In the genomic region with DNA sequence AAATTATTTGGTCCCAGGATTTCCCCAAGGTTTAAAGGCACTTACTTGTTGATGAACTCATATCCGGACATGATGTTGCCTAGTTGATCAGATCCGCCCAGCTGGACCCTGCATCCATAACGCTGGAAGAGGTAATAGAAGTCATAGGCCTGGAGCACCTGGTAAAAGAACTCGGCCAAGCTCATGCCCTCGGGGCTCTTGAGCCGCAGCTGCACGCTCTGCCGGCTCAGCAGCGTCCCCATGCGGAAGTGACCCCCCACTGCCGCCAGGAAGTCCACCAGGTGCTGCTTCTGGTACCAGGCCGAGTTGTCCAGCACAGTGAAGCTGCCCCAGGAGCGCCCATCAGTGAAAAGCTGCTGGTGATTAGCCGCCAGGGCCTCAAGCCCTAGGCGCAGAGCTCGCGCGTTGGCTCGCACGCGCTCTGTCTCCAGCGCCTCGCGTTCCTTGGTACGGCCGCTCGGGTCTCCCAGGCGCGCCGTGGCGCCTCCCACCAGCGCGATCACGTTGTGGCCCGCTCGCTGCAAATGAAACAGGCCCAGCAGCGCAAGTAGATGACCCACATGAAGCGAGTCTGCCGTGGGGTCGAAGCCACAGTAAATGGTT, we compare ENCODE assay signal across 8 cellular contexts. TPM values are rescaled to one million over a fixed set of nuclear protein-coding genes. Genes with fewer than 3 reads are reported as not detected.
A peak's percentile ranks its signal among the peaks of the same experiment; 100 is the strongest.
DNase-seq lines count a peak whose midpoint lies in the region; ATAC-seq and TF ChIP-seq lines count a peak whose summit lies in the region.

No MANE protein-coding gene starts in this region.

- ATAC-seq in GM18867 (IDR thresholded peaks at IDR 0.05; ENCODE audit: unreplicated experiment) (peak; percentile 70), HG03108 (IDR thresholded peaks at IDR 0.05; ENCODE audit: unreplicated experiment) (peak; percentile 74), left lung (peak; percentile 88)
- peak; percentile 59 for ATAC-seq in activated CD4-positive, alpha-beta T cell treated with anti-CD3 and anti-CD28 coated beads for 36 hours

- no peaks in the 10 kb centered on the region for H3K27me3 Mint-ChIP-seq in activated CD4-positive, alpha-beta T cell treated with anti-CD3 and anti-CD28 coated beads for 36 hours

- H3K4me3 ChIP-seq in coronary artery, result peak overlapping the region; percentile 88
- H3K4me3 ChIP-seq in left lung, result peak overlapping the region; percentile 76 to 85

- TF ChIP-seq CTCF in coronary artery (IDR thresholded peaks at IDR 0.05) (peak; percentile 49), left lung (IDR thresholded peaks at IDR 0.05) (peak; percentile 58 to 66)

- H3K9me3 Mint-ChIP-seq in activated CD4-positive, alpha-beta T cell treated with anti-CD3 and anti-CD28 coated beads for 36 hours (ENCODE audit: low read depth), result no peaks in the 10 kb centered on the region

- peak overlapping the region; percentile 89 for H3K27ac ChIP-seq in coronary artery
- H3K27ac ChIP-seq in left lung, result peak overlapping the region; percentile 92 to 93

- H3K4me1 Mint-ChIP-seq in activated CD4-positive, alpha-beta T cell treated with anti-CD3 and anti-CD28 coated beads for 36 hours, result peaks cover 20% of the 10 kb centered on the region

- DNase-seq in AG08395 (ENCODE audit: low spot score) (peak; percentile 54), NCI-H2227 treated with DMSO at 0.1 percent for 48 hours (lab: John Stamatoyannopoulos, UW) (peak; percentile 2), coronary artery (ENCODE audit: low spot score) (peak; percentile 81), left lung (peak; percentile 83 to 90)
- DNase-seq in activated CD4-positive, alpha-beta T cell treated with anti-CD3 and anti-CD28 coated beads for 36 hours, result peak; percentile 85
- DNase-seq in stimulated activated CD4-positive, alpha-beta T cell treated with anti-CD3 and anti-CD28 coated beads, Interleukin-4, amount 100 ng/mL, for 1 hour, result peak; percentile 68

- peaks cover 3 to 31% of the 10 kb centered on the region in 2 donors for H3K36me3 ChIP-seq in left lung

- CTCF ChIA-PET in activated CD4-positive, alpha-beta T cell treated with anti-CD3 and anti-CD28 coated beads for 36 hours (lab: Charles Lee), result interaction anchor here (0.5 to 3.9 kb wide), 34 partner anchors 10 to 1285 kb away, joined by 3 to 56 read pairs (median 4); a partner anchor contains a TSS

- H3K27ac Mint-ChIP-seq in activated CD4-positive, alpha-beta T cell treated with anti-CD3 and anti-CD28 coated beads for 36 hours, result peak overlapping the region; percentile 95

- H3K4me1 ChIP-seq in left lung, result peaks cover 7 to 20% of the 10 kb centered on the region in 2 donors

- peak overlapping the region; percentile 88 for H3K4me3 Mint-ChIP-seq in activated CD4-positive, alpha-beta T cell treated with anti-CD3 and anti-CD28 coated beads for 36 hours

- intact Hi-C loops in activated CD4-positive, alpha-beta T cell treated with anti-CD3 and anti-CD28 coated beads for 36 hours (cut with DNase I, micrococcal nuclease), result loop anchor here (1.0 to 10.0 kb wide), 7 partner anchors 76 to 1462 kb away; a partner anchor contains a TSS
- intact Hi-C loops in left lung (cut with DNase I), result no loop called here

- H3K9me3 ChIP-seq in left lung, result no peaks in the 10 kb centered on the region

- peaks cover 23% of the 10 kb centered on the region for H3K36me3 Mint-ChIP-seq in activated CD4-positive, alpha-beta T cell treated with anti-CD3 and anti-CD28 coated beads for 36 hours (ENCODE audit: low read depth)

- peaks cover 0 to 6% of the 10 kb centered on the region in 2 donors for H3K27me3 ChIP-seq in left lung

- POLR2A ChIA-PET in activated CD4-positive, alpha-beta T cell treated with anti-CD3 and anti-CD28 coated beads for 36 hours (lab: Charles Lee), result interaction anchor here (0.6 to 1.0 kb wide), 5 partner anchors 9 to 1267 kb away, joined by 3 to 7 read pairs (median 3); no protein-coding TSS in a partner anchor

RNA-seq across cellular contexts. Expression of a gene that starts 0.5 kb away (rescaled TPM):
- total RNA-seq in activated CD4-positive, alpha-beta T cell treated with anti-CD3 and anti-CD28 coated beads for 36 hours, result 10 to 100 TPM; 33.0 to 45.9 TPM
- total RNA-seq in left lung, result 10 to 100 TPM; 13.3 to 18.8 TPM

Comparison
In these comparisons a context has a peak if more than half of its experiments do, and no peak if none do; other contexts are left out.
1. Peak in every context shown above with its lines: DNase-seq, ATAC-seq, H3K4me3 ChIP-seq and H3K27ac ChIP-seq.
2. DNase-seq: peak in every context shown above with its lines; median percentile 86 in left lung; 85 in activated CD4-positive, alpha-beta T cell treated with anti-CD3 and anti-CD28 coated beads for 36 hours; 81 in coronary artery; 68 in stimulated activated CD4-positive, alpha-beta T cell treated with anti-CD3 and anti-CD28 coated beads, Interleukin-4, amount 100 ng/mL, for 1 hour; 54 in AG08395; 2 in NCI-H2227 treated with DMSO at 0.1 percent for 48 hours.
3. intact Hi-C loops: an anchor here in activated CD4-positive, alpha-beta T cell treated with anti-CD3 and anti-CD28 coated beads for 36 hours (1.0 to 10.0 kb wide); none called in left lung.